29 cellular contexts compared by ENCODE assay signal in the genomic region with DNA sequence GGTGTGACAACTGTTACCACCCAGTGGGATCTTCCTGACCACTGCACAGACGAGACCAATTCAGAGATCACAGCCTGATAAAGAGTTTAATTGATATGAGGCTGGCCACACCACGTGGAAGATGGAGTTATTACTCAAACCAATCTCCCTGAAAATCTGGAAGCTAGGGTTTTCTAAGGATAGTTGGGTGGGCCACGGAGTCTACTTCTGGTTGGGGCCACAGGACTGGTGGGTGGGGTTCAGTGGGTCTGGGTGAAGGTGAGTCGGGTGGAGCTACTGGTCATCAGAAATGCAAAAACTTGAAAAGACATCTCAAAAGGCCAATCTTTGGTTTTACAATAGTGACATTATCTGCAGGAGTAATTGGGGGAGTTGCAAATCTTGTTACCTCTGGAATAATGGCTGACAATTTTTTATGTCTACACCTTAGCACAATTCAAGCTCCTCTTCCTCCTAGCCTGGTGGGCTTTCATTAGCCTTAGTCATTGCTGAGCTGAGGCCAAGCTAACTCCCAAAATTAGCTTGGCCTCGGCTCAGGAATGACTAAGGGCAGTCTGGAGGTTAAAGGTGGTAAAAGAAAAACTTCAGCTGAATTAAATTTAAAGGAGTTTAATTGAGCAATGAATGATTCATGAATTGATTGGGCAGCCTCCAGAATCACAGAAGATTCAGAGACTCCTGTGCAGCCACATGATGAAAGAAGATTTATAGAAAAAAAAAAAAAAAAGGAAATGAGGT. TPM values are rescaled to one million over a fixed set of nuclear protein-coding genes. Genes with fewer than 3 reads are reported as not detected.
DNase-seq lines count a peak whose midpoint lies in the region; ATAC-seq and TF ChIP-seq lines count a peak whose summit lies in the region.
"Had no signal": no experiment of that assay in that cellular context is flagged by ENCODE, and none has a peak within 500 bp of the region (broad histone marks: within the 10 kb centered on the region; RNA-seq: fewer than 3 reads in every experiment).

No MANE protein-coding gene starts in this region.

- H3K36me3 Mint-ChIP-seq in naive thymus-derived CD4-positive, alpha-beta T cell: peaks cover 0 to 3% (median 0%) of the 10 kb centered on the region in 5 donors
- H3K36me3 Mint-ChIP-seq: activated naive CD4-positive, alpha-beta T cell treated with anti-CD3 and anti-CD28 coated beads, Interleukin-2, amount 50 U/mL, for 72 hours; naive B cell had no signal

- H3K36me3 ChIP-seq in ACC112 (ENCODE audit: insufficient read depth, low read length) (no peaks in the 10 kb centered on the region), lung (ENCODE audit: control insufficient read depth in 2 of 2, insufficient read depth in 2 of 2, low read length in 2 of 2) (no peaks in the 10 kb centered on the region)
- H3K36me3 ChIP-seq in naive thymus-derived CD4-positive, alpha-beta T cell (ENCODE audit: control insufficient read depth in 2 of 3, insufficient read depth in 3 of 3, low read length in 3 of 3): no peaks in the 10 kb centered on the region
- H3K36me3 ChIP-seq: BLaER1, HAP-1, tibial nerve had no signal

- H3K79me2 ChIP-seq in ACC112 (ENCODE audit: control insufficient read depth, insufficient read depth, low read length, unreplicated experiment): no peaks in the 10 kb centered on the region

- DNase-seq in M059J (ENCODE audit: low read depth) (peak; percentile 82), cardiac fibroblast (ENCODE audit: low read depth in 2 of 2) (peak; percentile 44 to 81), lung (ENCODE audit: low spot score) (no peak), SK-N-DZ (ENCODE audit: low spot score) (no peak)
- no peak for DNase-seq in naive thymus-derived CD4-positive, alpha-beta T cell
- DNase-seq in activated CD4-positive, alpha-beta T cell treated with anti-CD3 and anti-CD28 coated beads, Interleukin-2, amount 50 U/mL, for 4 hours: no peak
- DNase-seq: activated CD4-positive, alpha-beta T cell treated with anti-CD3 and anti-CD28 coated beads for 4 hours; activated T-cell treated with anti-CD3 and anti-CD28 coated beads, Interleukin-2, amount 50 U/mL, for 72 hours; effector memory CD4-positive, alpha-beta T cell; Kasumi-1; left cardiac atrium; naive B cell; NCI-H1092 treated with DMSO at 0.1 percent for 48 hours; NCI-H2029; NCI-H226; NCI-H748 treated with DMSO at 0.1 percent for 48 hours; occipital lobe; retina; stimulated activated CD4-positive, alpha-beta T cell treated with anti-CD3 and anti-CD28 coated beads, Interleukin-4, amount 100 ng/mL, for 4 hours; stimulated activated naive CD8-positive, alpha-beta T cell treated with anti-CD3 and anti-CD28 coated beads, Interleukin-15, Interleukin-2, amounts not matched to agents 100 U/mL and 50 U/mL, for 24 hours; SW 1271 had no signal

- H3K4me1 Mint-ChIP-seq in naive thymus-derived CD4-positive, alpha-beta T cell: no peaks in the 10 kb centered on the region
- H3K4me1 Mint-ChIP-seq: naive B cell had no signal

- no peak overlapping the region for H2AFZ ChIP-seq in ACC112 (ENCODE audit: low read length, unreplicated experiment)

- H3K27ac ChIP-seq in ACC112 (ENCODE audit: low read depth, low read length) (peak overlapping the region; percentile 57; the same call in 1 of the 2 replicates), lung (ENCODE audit: low read depth in 1 of 2, low read length in 1 of 2) (no peak overlapping the region)
- H3K27ac ChIP-seq in naive thymus-derived CD4-positive, alpha-beta T cell (ENCODE audit: low read depth, low read length): no peak overlapping the region
- H3K27ac ChIP-seq: A549, BLaER1, tibial nerve had no signal

- no peak overlapping the region for H3K27ac Mint-ChIP-seq in naive thymus-derived CD4-positive, alpha-beta T cell
- H3K27ac Mint-ChIP-seq: activated naive CD4-positive, alpha-beta T cell treated with anti-CD3 and anti-CD28 coated beads, Interleukin-2, amount 50 U/mL, for 72 hours; activated T-cell treated with anti-CD3 and anti-CD28 coated beads, Interleukin-2, amount 50 U/mL, for 72 hours had no signal

- H3K27me3 ChIP-seq in ACC112 (ENCODE audit: insufficient read depth, low read length) (0 out of 2 replicates have a peak, but pooled peaks cover under 1% of the 10 kb centered on the region), lung (ENCODE audit: control insufficient read depth, insufficient read depth) (no peaks in the 10 kb centered on the region)
- H3K27me3 ChIP-seq in naive thymus-derived CD4-positive, alpha-beta T cell (ENCODE audit: control insufficient read depth in 2 of 2, insufficient read depth in 2 of 2, low read length in 2 of 2): peaks cover 3% of the 10 kb centered on the region in 2 donors
- H3K27me3 ChIP-seq: BLaER1, tibial nerve had no signal

- H3K9me3 ChIP-seq in lung (ENCODE audit: control insufficient read depth in 2 of 2, insufficient read depth in 1 of 2, low read length in 1 of 2): peaks cover 0 to 7% of the 10 kb centered on the region in 2 donors
- H3K9me3 ChIP-seq in naive thymus-derived CD4-positive, alpha-beta T cell (ENCODE audit: control insufficient read depth in 2 of 3, low read length in 3 of 3): no peaks in the 10 kb centered on the region
- H3K9me3 ChIP-seq: A549, HAP-1, tibial nerve had no signal

- 78 to 84% methylated on average over 5 of the region's 5 CpGs for WGBS in lung, 2 donors

- H3K4me3 Mint-ChIP-seq in naive thymus-derived CD4-positive, alpha-beta T cell: no peak overlapping the region
- H3K4me3 Mint-ChIP-seq: activated T-cell treated with anti-CD3 and anti-CD28 coated beads, Interleukin-2, amount 50 U/mL, for 72 hours had no signal

- intact Hi-C loops in naive thymus-derived CD4-positive, alpha-beta T cell (cut with micrococcal nuclease): no loop called here

- H3K4me1 ChIP-seq in ACC112 (ENCODE audit: control insufficient read depth, insufficient read depth, low read length, unreplicated experiment) (peaks cover 13% of the 10 kb centered on the region), lung (ENCODE audit: control insufficient read depth in 2 of 2, insufficient read depth in 2 of 2, low read length in 2 of 2) (no peaks in the 10 kb centered on the region)
- no peaks in the 10 kb centered on the region for H3K4me1 ChIP-seq in naive thymus-derived CD4-positive, alpha-beta T cell (ENCODE audit: control insufficient read depth in 2 of 2, insufficient read depth in 2 of 2, low read length in 2 of 2)
- H3K4me1 ChIP-seq: A549, BLaER1, Caco-2, HAP-1, tibial nerve had no signal

- ATAC-seq in lung (ENCODE audit: insufficient read depth, low FRiP score): peak; percentile 47
- no peak for ATAC-seq in HG03432 (IDR thresholded peaks at IDR 0.05; ENCODE audit: unreplicated experiment)
- no peak for ATAC-seq in naive thymus-derived CD4-positive, alpha-beta T cell
- ATAC-seq: A549; activated naive CD4-positive, alpha-beta T cell treated with anti-CD3 and anti-CD28 coated beads, Interleukin-2, amount 50 U/mL, for 72 hours; activated T-cell treated with anti-CD3 and anti-CD28 coated beads, Interleukin-2, amount 50 U/mL, for 72 hours; stimulated activated naive CD8-positive, alpha-beta T cell treated with anti-CD3 and anti-CD28 coated beads, Interleukin-15, Interleukin-2, amounts not matched to agents 100 U/mL and 50 U/mL, for 24 hours had no signal

- H3K4me3 ChIP-seq in ACC112 (ENCODE audit: low read depth, low read length): no peak overlapping the region
- H3K4me3 ChIP-seq in cardiac fibroblast (replicated peaks in 1 of 2; ENCODE audit: low read depth in 2 of 2, low read length in 2 of 2): no peak overlapping the region
- no peak overlapping the region for H3K4me3 ChIP-seq in lung
- no peak overlapping the region for H3K4me3 ChIP-seq in naive thymus-derived CD4-positive, alpha-beta T cell (ENCODE audit: low read length)
- H3K4me3 ChIP-seq: A549, BLaER1, HAP-1, tibial nerve had no signal

- CTCF ChIA-PET in naive thymus-derived CD4-positive, alpha-beta T cell (lab: Charles Lee): no interaction called here

- H3K27me3 Mint-ChIP-seq in naive thymus-derived CD4-positive, alpha-beta T cell: peaks cover 17 to 49% (median 30%) of the 10 kb centered on the region in 5 donors

- H3K9me3 Mint-ChIP-seq in naive thymus-derived CD4-positive, alpha-beta T cell: peaks cover 0 to 5% (median 0%) of the 10 kb centered on the region in 11 donors
- H3K9me3 Mint-ChIP-seq: activated T-cell treated with anti-CD3 and anti-CD28 coated beads, Interleukin-2, amount 50 U/mL, for 72 hours had no signal

- POLR2A ChIA-PET in naive thymus-derived CD4-positive, alpha-beta T cell (lab: Charles Lee): no interaction called here

- TF ChIP-seq CTCF in cardiac fibroblast (IDR thresholded peaks at IDR 0.05; ENCODE audit: low read depth, low read length) (no peak), lung (IDR thresholded peaks at IDR 0.05; ENCODE audit: control extremely low read depth, extremely low read depth) (no peak)

RNA-seq across cellular contexts. Expression of a gene that starts 13.1 kb away (rescaled TPM):
- total RNA-seq in M059J (2014; rRNA removed; shearing (Covaris generic)): 1.6 and 5.3 TPM in 2 replicates
- 100 to 1,000 TPM in 1 of 2 donors, 10 to 100 TPM in 1; 29.0 to 103 TPM for total RNA-seq in lung
- 100 to 1,000 TPM; 110 to 165 TPM for polyA plus RNA-seq in lung
- 1 to 10 TPM in 1 of 5 experiments, under 1 TPM in 2, not detected in 2; 0.36 to 1.5 (median 0.64) TPM for total RNA-seq in naive thymus-derived CD4-positive, alpha-beta T cell
- not detected for polyA plus RNA-seq in naive thymus-derived CD4-positive, alpha-beta T cell
- 8.4 and 13.8 TPM in 2 replicates for polyA plus RNA-seq in SK-N-DZ (2014; cell fraction: cytosol; rRNA removed)
- 6.5 and 12.0 TPM in 2 replicates for polyA plus RNA-seq in SK-N-DZ (2014; cell fraction: nucleus; rRNA removed)
- total RNA-seq: Caco-2 had no signal

Comparison
In these comparisons a context has a peak if more than half of its experiments do, and no peak if none do; other contexts are left out.
1. DNase-seq: peak in M059J (single experiment) and cardiac fibroblast (2 of 2); none in lung (single experiment), naive thymus-derived CD4-positive, alpha-beta T cell (0 of 9), activated CD4-positive, alpha-beta T cell treated with anti-CD3 and anti-CD28 coated beads, Interleukin-2, amount 50 U/mL, for 4 hours (0 of 2) and SK-N-DZ (single experiment).